Comparison of ENCODE assay signal across 8 cellular contexts in genomic region chr5:59813761-59814562, GRCh38.
DNase-seq lines count a peak whose midpoint lies in the region; ATAC-seq, FAIRE-seq and TF ChIP-seq lines count a peak whose summit lies in the region.
"Had no signal": no experiment of that assay in that cellular context is flagged by ENCODE, and none has a peak within 500 bp of the region (broad histone marks: within the 10 kb centered on the region; RNA-seq: fewer than 3 reads in every experiment).

No MANE protein-coding gene starts in this region.

- H2BK15ac ChIP-seq in H1 (ENCODE audit: low read length), result no peak overlapping the region

- FAIRE-seq in H1 (lab: Jason Lieb, UNC), result peak; percentile 45

- TF ChIP-seq POLR2A in H1 (IDR thresholded peaks at IDR 0.05; ENCODE audit: control extremely low read depth in 1 of 2, low read depth in 2 of 2, low read length in 2 of 2), result no peak

- CTCF ChIA-PET in H1 (lab: Charles Lee; ENCODE audit: partially characterized antibody), result interaction anchor here (0.7 to 6.8 kb wide), 42 partner anchors 9 to 820 kb away, joined by 3 to 59 read pairs (median 5); no protein-coding TSS in a partner anchor

- no peak overlapping the region for H2BK20ac ChIP-seq in H1 (ENCODE audit: low read length)

- no peak overlapping the region for H3K56ac ChIP-seq in H1 (replicated peaks; ENCODE audit: insufficient read length, low read depth, low read length)

- H4K20me1 ChIP-seq in H1 (replicated peaks in 1 of 2; ENCODE audit: control insufficient read depth in 1 of 2, insufficient read depth in 2 of 2, low read length in 2 of 2), result no peaks in the 10 kb centered on the region

- H3K23me2 ChIP-seq in H1 (ENCODE audit: low read depth, low read length), result no peaks in the 10 kb centered on the region

- H2BK5ac ChIP-seq in H1 (ENCODE audit: low read depth, low read length), result no peak overlapping the region

- no peaks in the 10 kb centered on the region for H3K9me3 Mint-ChIP-seq in nephron
- H3K9me3 Mint-ChIP-seq in stimulated activated memory B cell treated with anti-CD40 and anti-IgM and Interleukin-4, amounts not matched to agents 10 μg/mL and 1 μg/mL and 100 μg/mL, for 72 hours, result no peaks in the 10 kb centered on the region
- H3K9me3 Mint-ChIP-seq: central memory CD8-positive, alpha-beta T cell had no signal

- H2BK120ac ChIP-seq in H1 (replicated peaks; ENCODE audit: low read depth, low read length), result no peak overlapping the region

- H2AK5ac ChIP-seq in H1 (ENCODE audit: low read depth, low read length), result no peak overlapping the region

- no peaks in the 10 kb centered on the region for H3K4me1 ChIP-seq in H1 (replicated peaks in 1 of 4; ENCODE audit: control insufficient read depth in 3 of 4, insufficient read depth in 4 of 4, low read length in 3 of 4)

- H3K27me3 Mint-ChIP-seq in nephron (ENCODE audit: low read depth), result peaks cover 6% of the 10 kb centered on the region
- peaks cover 7% of the 10 kb centered on the region for H3K27me3 Mint-ChIP-seq in stimulated activated memory B cell treated with anti-CD40 and anti-IgM and Interleukin-4, amounts not matched to agents 10 μg/mL and 1 μg/mL and 100 μg/mL, for 72 hours

- no peaks in the 10 kb centered on the region for H3K79me1 ChIP-seq in H1 (ENCODE audit: low read depth, low read length)

- no peaks in the 10 kb centered on the region for H3K36me3 Mint-ChIP-seq in nephron (ENCODE audit: low read depth)
- no peaks in the 10 kb centered on the region for H3K36me3 Mint-ChIP-seq in stimulated activated memory B cell treated with anti-CD40 and anti-IgM and Interleukin-4, amounts not matched to agents 10 μg/mL and 1 μg/mL and 100 μg/mL, for 72 hours

- H3K79me2 ChIP-seq in H1 (ENCODE audit: control insufficient read depth in 1 of 2, insufficient read depth in 2 of 2, low read length in 2 of 2), result no peaks in the 10 kb centered on the region

- no peak overlapping the region for H4K91ac ChIP-seq in H1 (replicated peaks; ENCODE audit: insufficient read length, low read length)

- POLR2A ChIA-PET in H1 (lab: Charles Lee; ENCODE audit: partially characterized antibody), result no interaction called here

- no peaks in the 10 kb centered on the region for H3K9me3 ChIP-seq in H1 (ENCODE audit: insufficient read depth in 2 of 2, low read depth in 1 of 2, low read length in 1 of 2)

- H2AFZ ChIP-seq in H1 (ENCODE audit: low read length), result peak overlapping the region; percentile 24

- H3K4me2 ChIP-seq in H1 (ENCODE audit: insufficient read depth in 1 of 2, low read depth in 2 of 2, low read length in 2 of 2), result peak overlapping the region in 1 of 2 experiments; percentile 59; a peak in 3 of 4 replicates

- H3K27ac ChIP-seq in H1 (ENCODE audit: low read depth, low read length), result no peak overlapping the region

- peaks cover 6% of the 10 kb centered on the region for H3K4me1 Mint-ChIP-seq in nephron
- peaks cover 6% of the 10 kb centered on the region for H3K4me1 Mint-ChIP-seq in stimulated activated memory B cell treated with anti-CD40 and anti-IgM and Interleukin-4, amounts not matched to agents 10 μg/mL and 1 μg/mL and 100 μg/mL, for 72 hours
- H3K4me1 Mint-ChIP-seq: central memory CD8-positive, alpha-beta T cell had no signal

- peak; percentile 73 for DNase-seq in EL
- peak; percentile 50 for DNase-seq in Jurkat, Clone E6-1 (ENCODE audit: low read depth, low spot score)
- DNase-seq in RPMI8226, result peak; percentile 61
- peak in 1 of 2 experiments; percentile 60 for DNase-seq in H1 (ENCODE audit: low read depth in 1 of 2, low spot score in 2 of 2)

- no peaks in the 10 kb centered on the region for H3K27me3 ChIP-seq in H1 (replicated peaks in 1 of 4; ENCODE audit: control insufficient read depth in 3 of 4, extremely low read depth in 1 of 4, insufficient read depth in 3 of 4, low read length in 3 of 4)

- peak; percentile 68 for ATAC-seq in GM21447 (IDR thresholded peaks at IDR 0.05; ENCODE audit: unreplicated experiment)
- no peak for ATAC-seq in stimulated activated memory B cell treated with anti-CD40 and anti-IgM and Interleukin-4, amounts not matched to agents 10 μg/mL and 1 μg/mL and 100 μg/mL, for 72 hours

- TF ChIP-seq RAD21 in H1 (IDR thresholded peaks at IDR 0.05 in 1 of 2, conservative IDR thresholded peaks at IDR 0.05 in 1 of 2; ENCODE audit: low read depth in 2 of 2, low read length in 2 of 2), result peak; percentile 77 to 82

- no peak overlapping the region for H3K4me3 Mint-ChIP-seq in nephron
- H3K4me3 Mint-ChIP-seq in stimulated activated memory B cell treated with anti-CD40 and anti-IgM and Interleukin-4, amounts not matched to agents 10 μg/mL and 1 μg/mL and 100 μg/mL, for 72 hours, result no peak overlapping the region
- H3K4me3 Mint-ChIP-seq: central memory CD8-positive, alpha-beta T cell had no signal

- 20% methylated on average over 8 of the region's 8 CpGs; no CpG with 5 or more reads in 1 of the 2 experiments for WGBS in H1 (ENCODE audit: extremely low coverage in 1 of 2, insufficient coverage in 1 of 2, insufficient read length in 1 of 2, insufficient replicate concordance in 2 of 2, low coverage in 1 of 2, low lambda C conversion rate in 2 of 2, missing lambda C conversion rate in 1 of 2), 2 experiments

- no peak overlapping the region for H3K18ac ChIP-seq in H1 (ENCODE audit: extremely low read depth, low read length)

- no peaks in the 10 kb centered on the region for H3K36me3 ChIP-seq in H1 (ENCODE audit: control insufficient read depth in 2 of 4, insufficient read depth in 4 of 4, low read length in 3 of 4)

- H4K8ac ChIP-seq in H1 (ENCODE audit: extremely low read depth, insufficient read depth, low read length), result no peak overlapping the region

- H3K27ac Mint-ChIP-seq in nephron, result peak overlapping the region in 1 of 3 experiments; percentile 8
- H3K27ac Mint-ChIP-seq in stimulated activated memory B cell treated with anti-CD40 and anti-IgM and Interleukin-4, amounts not matched to agents 10 μg/mL and 1 μg/mL and 100 μg/mL, for 72 hours, result no peak overlapping the region

- H3K4me3 ChIP-seq in Jurkat, Clone E6-1 (ENCODE audit: low read length), result no peak overlapping the region
- H3K4me3 ChIP-seq in H1 (ENCODE audit: extremely low read depth in 1 of 4, insufficient read depth in 2 of 4, low read depth in 3 of 4, low read length in 4 of 4), result peak overlapping the region in 2 of 4 experiments; percentile 26 to 51; a peak in 3 of 8 replicates

- TF ChIP-seq CTCF in H1 (IDR thresholded peaks at IDR 0.05; ENCODE audit: control extremely low read depth in 1 of 3, insufficient read depth in 1 of 3, low read depth in 1 of 3, low read length in 3 of 3) (peak in 2 of 3 experiments; percentile 59 to 65; a peak in 3 of 4 replicates), nephron (IDR thresholded peaks at IDR 0.05; ENCODE audit: unreplicated experiment in 3 of 3) (peak; percentile 77 to 93 (median 83))

- no peak overlapping the region for H2BK12ac ChIP-seq in H1 (ENCODE audit: low read depth, low read length)

- TF ChIP-seq EP300 in H1 (IDR thresholded peaks at IDR 0.05; ENCODE audit: borderline replicate concordance in 1 of 2, low read depth in 2 of 2, low read length in 2 of 2), result no peak

- H3K9ac ChIP-seq in H1 (replicated peaks in 1 of 4; ENCODE audit: extremely low read depth in 1 of 4, low read depth in 3 of 4, low read length in 3 of 4), result no peak overlapping the region

- H4K5ac ChIP-seq in H1 (ENCODE audit: insufficient read length, low read depth, low read length), result no peak overlapping the region

- no peak overlapping the region for H3K23ac ChIP-seq in H1 (ENCODE audit: insufficient read length)

- H3K4ac ChIP-seq in H1 (replicated peaks; ENCODE audit: insufficient read length, low read depth, low read length), result no peak overlapping the region

- no peak overlapping the region for H3K14ac ChIP-seq in H1 (ENCODE audit: insufficient read length)

TF ChIP-seq in H1, 55 proteins besides CTCF, POLR2A, EP300 and RAD21 (continues in another document):
- TF ChIP-seq POU5F1 (IDR thresholded peaks at IDR 0.05; ENCODE audit: low read depth, low read length) (no peak), CEBPB (IDR thresholded peaks at IDR 0.05; ENCODE audit: low read depth, low read length) (0 out of 2 replicates have a peak, but pooled peaks have one; percentile 26)
